Comparison of ENCODE assay signal across 8 cellular contexts in the genomic region with DNA sequence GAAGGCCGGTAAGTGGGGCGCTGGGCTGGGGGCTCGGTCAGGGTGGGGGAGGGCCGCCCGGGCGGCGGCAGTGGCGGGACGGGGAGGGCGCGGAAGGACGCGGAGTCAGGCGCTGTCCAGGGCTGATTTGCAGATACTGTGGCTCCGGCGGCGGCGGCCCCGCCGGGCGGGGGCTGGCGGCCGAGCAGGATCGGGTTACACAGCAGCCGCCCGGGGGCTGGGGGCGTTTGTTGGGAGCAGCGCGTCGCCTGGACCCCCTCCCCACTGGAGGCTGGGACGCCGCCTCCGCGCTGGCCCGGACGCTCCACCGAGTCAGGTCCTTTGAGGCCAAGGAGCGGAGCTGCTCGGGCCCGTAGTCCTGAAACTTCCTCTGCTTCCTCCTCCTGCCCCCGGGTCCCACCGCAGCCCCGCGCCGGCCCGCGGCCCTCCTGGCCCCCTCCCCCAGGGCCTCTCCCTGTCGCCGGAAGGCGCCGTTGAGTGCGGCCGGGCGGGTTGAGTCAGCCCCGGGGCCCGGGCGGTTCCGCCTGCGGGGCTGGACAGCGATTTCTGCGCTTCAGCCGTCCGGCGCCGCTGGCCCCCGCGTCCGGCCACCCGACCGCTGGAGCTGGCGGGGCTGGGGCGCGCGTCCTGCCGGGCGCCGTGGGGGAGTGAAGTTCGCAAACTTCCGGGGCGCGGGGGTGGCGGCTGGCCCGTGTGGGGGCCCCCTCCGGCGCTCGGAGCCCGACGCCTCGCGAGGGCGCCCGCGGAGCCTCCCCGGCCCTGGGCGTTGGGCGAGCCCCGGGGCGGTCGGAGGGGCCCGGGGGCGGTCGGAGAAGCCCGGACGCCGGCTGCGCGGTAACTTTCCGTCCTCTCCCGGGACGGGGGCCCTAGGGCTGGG. TPM values are rescaled to one million over a fixed set of nuclear protein-coding genes. Genes with fewer than 3 reads are reported as not detected.
DNase-seq lines count a peak whose midpoint lies in the region; ATAC-seq lines count a peak whose summit lies in the region.

No MANE protein-coding gene starts in this region.

- peak; percentile 64 for ATAC-seq in GM21825 (IDR thresholded peaks at IDR 0.05; ENCODE audit: unreplicated experiment)
- peak; percentile 69 to 71 for ATAC-seq in activated CD4-positive, CD25-positive, alpha-beta regulatory T cell treated with anti-CD3 and anti-CD28 coated beads, Interleukin-2, amount 50 U/mL, for 24 hours

- DNase-seq in ELR (ENCODE audit: low read depth) (peak; percentile 76), KG1 (lab: John Stamatoyannopoulos, UW) (peak; percentile 62), cerebellum (ENCODE audit: low spot score) (peak; percentile 4), DMS153 treated with DMSO at 0.1 percent for 48 hours (lab: John Stamatoyannopoulos, UW; ENCODE audit: unreplicated experiment) (no peak)
- DNase-seq in stimulated activated CD4-positive, alpha-beta T cell treated with anti-CD3 and anti-CD28 coated beads, Interleukin-2, amount 100 ng/mL, for 24 hours: peak; percentile 76 to 77

- H3K27ac ChIP-seq in layer of hippocampus (ENCODE audit: low read depth, low read length): peak overlapping the region; percentile 89

- no peaks in the 10 kb centered on the region for H3K27me3 ChIP-seq in layer of hippocampus (ENCODE audit: control insufficient read depth, insufficient read depth, low read length)

RNA-seq across cellular contexts. Expression of gene REST, which starts 0.7 kb away (rescaled TPM):
- total RNA-seq in cerebellum: 24.5 TPM
